Comparison of ENCODE assay signal across 8 cellular contexts in genomic region chr7:149422065-149422913, GRCh38. TPM values are rescaled to one million over a fixed set of nuclear protein-coding genes. Genes with fewer than 3 reads are reported as not detected.
DNase-seq lines count a peak whose midpoint lies in the region; ATAC-seq lines count a peak whose summit lies in the region.

No MANE protein-coding gene starts in this region.

- H3K4me3 Mint-ChIP-seq in activated naive CD8-positive, alpha-beta T cell treated with anti-CD3 and anti-CD28 coated beads for 36 hours = peak overlapping the region; percentile 70

- DNase-seq in GM04504 (ENCODE audit: low read depth) = peak; percentile 26
- peak; percentile 21 for DNase-seq in H4 (ENCODE audit: low spot score)
- peak; percentile 25 for DNase-seq in M059J (ENCODE audit: low read depth)
- DNase-seq in SK-MEL-5 (ENCODE audit: low read depth, low spot score) = peak; percentile 55
- DNase-seq in activated naive CD8-positive, alpha-beta T cell treated with anti-CD3 and anti-CD28 coated beads for 36 hours = peak; percentile 88
- DNase-seq in left cardiac atrium = peak; percentile 65
- peak; percentile 87 for DNase-seq in retina
- no peak for DNase-seq in NCI-H446 treated with DMSO at 0.1 percent for 48 hours (lab: John Stamatoyannopoulos, UW)

- in situ Hi-C loops in SK-MEL-5 (cut with HindIII; ENCODE audit: low pct_unique_long_range_greater_than_20kb, low sequenced_read_pairs) = no loop called here

- H3K27me3 Mint-ChIP-seq in activated naive CD8-positive, alpha-beta T cell treated with anti-CD3 and anti-CD28 coated beads for 36 hours = peaks cover 4% of the 10 kb centered on the region

- peak overlapping the region; percentile 65 for H3K27ac Mint-ChIP-seq in activated naive CD8-positive, alpha-beta T cell treated with anti-CD3 and anti-CD28 coated beads for 36 hours

- no peaks in the 10 kb centered on the region for H3K9me3 Mint-ChIP-seq in activated naive CD8-positive, alpha-beta T cell treated with anti-CD3 and anti-CD28 coated beads for 36 hours

- peak; percentile 95 to 97 for ATAC-seq in left cardiac atrium

- H3K36me3 Mint-ChIP-seq in activated naive CD8-positive, alpha-beta T cell treated with anti-CD3 and anti-CD28 coated beads for 36 hours = no peaks in the 10 kb centered on the region

- peaks cover 5% of the 10 kb centered on the region for H3K4me1 Mint-ChIP-seq in activated naive CD8-positive, alpha-beta T cell treated with anti-CD3 and anti-CD28 coated beads for 36 hours

- intact Hi-C loops in left cardiac atrium (cut with DNase I) = loop anchor here in 1 of 2 donors (10.0 kb wide), 1 partner anchor 157 kb away; the partner anchor contains the start of gene ZNF783

RNA-seq across cellular contexts. Expression of gene ZNF777, which starts 38.6 kb away (rescaled TPM):
- 3.8 and 6.1 TPM in 2 replicates for total RNA-seq in H4 (2014; rRNA removed; shearing (Covaris generic))
- 6.3 and 9.9 TPM in 2 replicates for total RNA-seq in M059J (2014; rRNA removed; shearing (Covaris generic))
- total RNA-seq in SK-MEL-5 (2014; rRNA removed; shearing (Covaris generic)) = 5.4 and 6.1 TPM in 2 replicates
- polyA plus RNA-seq in SK-MEL-5 (2015; cell fraction: cytosol; rRNA removed) = 16.4 and 20.6 TPM in 2 replicates
- polyA plus RNA-seq in SK-MEL-5 (2015; cell fraction: nucleus; rRNA removed) = 4.2 and 4.3 TPM in 2 replicates
- total RNA-seq in activated naive CD8-positive, alpha-beta T cell treated with anti-CD3 and anti-CD28 coated beads for 36 hours = 10 to 100 TPM; 18.9 to 19.3 TPM
- total RNA-seq in left cardiac atrium = 1 to 10 TPM; 6.6 to 7.5 TPM
